ENCODE assay signal across 8 cellular contexts in genomic region chr19:13102416-13102665, GRCh38. TPM values are rescaled to one million over a fixed set of nuclear protein-coding genes. Genes with fewer than 3 reads are reported as not detected.
DNase-seq lines count a peak whose midpoint lies in the region; ATAC-seq and TF ChIP-seq lines count a peak whose summit lies in the region.
"Had no signal": no experiment of that assay in that cellular context is flagged by ENCODE, and none has a peak within 500 bp of the region (broad histone marks: within the 10 kb centered on the region; RNA-seq: fewer than 3 reads in every experiment).

No MANE protein-coding gene starts in this region.

- H3K9ac ChIP-seq in iPS-20b (ENCODE audit: low read depth, low read length) (no peak overlapping the region), stomach smooth muscle (ENCODE audit: low read length in 2 of 2) (peak overlapping the region in 1 of 2 donors; percentile 48)

- H3K36me3 ChIP-seq in GM23338 (ENCODE audit: insufficient read depth), result no peaks in the 10 kb centered on the region
- peaks cover 7% of the 10 kb centered on the region; the same call in 1 of the 2 replicates for H3K36me3 ChIP-seq in iPS-20b (ENCODE audit: insufficient read depth, low read depth, low read length)
- H3K36me3 ChIP-seq in stomach smooth muscle (ENCODE audit: control insufficient read depth in 2 of 2, insufficient read depth in 2 of 2, low read length in 2 of 2), result peaks cover 0 to 2% of the 10 kb centered on the region in 2 donors

- peaks cover 21% of the 10 kb centered on the region for H3F3A ChIP-seq in GM23338 (replicated peaks; ENCODE audit: low read depth)

- H3K27ac ChIP-seq in GM23338 (ENCODE audit: low read depth), result no peak overlapping the region
- H3K27ac ChIP-seq in iPS-20b (ENCODE audit: low read length), result no peak overlapping the region
- H3K27ac ChIP-seq in stomach smooth muscle (ENCODE audit: low read length), result peak overlapping the region; percentile 37

- H3K9me3 Mint-ChIP-seq in GM23338, result no peaks in the 10 kb centered on the region
- H3K9me3 Mint-ChIP-seq in activated CD4-positive, alpha-beta memory T cell treated with anti-CD3 and anti-CD28 coated beads, Interleukin-2, amount 10 ng/mL, durations not matched to agents 7 days and 5 days, result peaks cover 4% of the 10 kb centered on the region

- H3K27me3 ChIP-seq in GM23338 (ENCODE audit: insufficient read depth) (peaks cover 54% of the 10 kb centered on the region), iPS-20b (ENCODE audit: insufficient read depth, low read length) (peaks cover 62% of the 10 kb centered on the region), stomach smooth muscle (ENCODE audit: control insufficient read depth in 1 of 2, insufficient read depth in 2 of 2, low read length in 2 of 2) (peaks cover 2 to 8% of the 10 kb centered on the region in 2 donors)

- peak overlapping the region; percentile 83 for H3K4me2 ChIP-seq in GM23338

- no peaks in the 10 kb centered on the region for H3K9me2 ChIP-seq in GM23338 (ENCODE audit: insufficient read depth)

- H3K27me3 Mint-ChIP-seq in GM23338 (ENCODE audit: insufficient read depth, low read depth, poor library complexity), result peaks cover 47% of the 10 kb centered on the region
- H3K27me3 Mint-ChIP-seq in activated CD4-positive, alpha-beta memory T cell treated with anti-CD3 and anti-CD28 coated beads, Interleukin-2, amount 10 ng/mL, durations not matched to agents 7 days and 5 days, result peaks cover 11% of the 10 kb centered on the region

- H2AFZ ChIP-seq in GM23338, result peak overlapping the region; percentile 69

- ATAC-seq in GM23338, result peak; percentile 10

- peaks cover 3% of the 10 kb centered on the region for H3K36me3 Mint-ChIP-seq in GM23338 (ENCODE audit: low read depth)
- H3K36me3 Mint-ChIP-seq in activated CD4-positive, alpha-beta memory T cell treated with anti-CD3 and anti-CD28 coated beads, Interleukin-2, amount 10 ng/mL, durations not matched to agents 7 days and 5 days (ENCODE audit: low read depth), result peaks cover 11% of the 10 kb centered on the region

- CTCF ChIA-PET in activated CD4-positive, alpha-beta memory T cell treated with anti-CD3 and anti-CD28 coated beads, Interleukin-2, amount 10 ng/mL, durations not matched to agents 7 days and 5 days (lab: Charles Lee), result no interaction called here

- no peak for TF ChIP-seq CTCF in GM23338 (conservative IDR thresholded peaks at IDR 0.05; ENCODE audit: low read depth in 2 of 2)

- H3K9me3 ChIP-seq in iPS-20b (ENCODE audit: insufficient read depth, low read depth, low read length), result no peaks in the 10 kb centered on the region
- H3K9me3 ChIP-seq in stomach smooth muscle (ENCODE audit: control insufficient read depth in 2 of 2, low read length in 2 of 2), result no peaks in the 10 kb centered on the region

- POLR2A ChIA-PET in activated CD4-positive, alpha-beta memory T cell treated with anti-CD3 and anti-CD28 coated beads, Interleukin-2, amount 10 ng/mL, durations not matched to agents 7 days and 5 days (lab: Charles Lee), result interaction anchor here (1.0 kb wide), 1 partner anchor 50 kb away, joined by 5 read pairs; no protein-coding TSS in a partner anchor

- H3K79me2 ChIP-seq in GM23338 (replicated peaks; ENCODE audit: insufficient read depth), result no peaks in the 10 kb centered on the region

- H3K4me1 ChIP-seq in GM23338 (ENCODE audit: insufficient read depth) (peaks cover 25% of the 10 kb centered on the region), iPS-20b (ENCODE audit: insufficient read depth, low read length) (no peaks in the 10 kb centered on the region), stomach smooth muscle (ENCODE audit: control insufficient read depth, insufficient read depth, low read length) (peaks cover 36% of the 10 kb centered on the region)

- H4K20me1 ChIP-seq in GM23338 (replicated peaks; ENCODE audit: insufficient read depth), result peaks cover 5% of the 10 kb centered on the region; the same call in 1 of the 2 replicates

- no peak for DNase-seq in GM23338 (ENCODE audit: low spot score)
- no peak for DNase-seq in activated CD4-positive, alpha-beta memory T cell treated with anti-CD3 and anti-CD28 coated beads, Interleukin-2, amount 10 ng/mL, durations not matched to agents 7 days and 5 days
- DNase-seq in ecto neural progenitor cell (ENCODE audit: low spot score), result no peak
- no peak for DNase-seq in A172 (ENCODE audit: low spot score)
- DNase-seq in cortex of kidney (lab: John Stamatoyannopoulos, UW), result no peak
- DNase-seq: kidney glomerular epithelial cell had no signal

- H3K4me3 Mint-ChIP-seq in GM23338, result peak overlapping the region; percentile 23; the same call in 1 of the 3 replicates
- H3K4me3 Mint-ChIP-seq in activated CD4-positive, alpha-beta memory T cell treated with anti-CD3 and anti-CD28 coated beads, Interleukin-2, amount 10 ng/mL, durations not matched to agents 7 days and 5 days, result peak overlapping the region; percentile 63

- H3K4me1 Mint-ChIP-seq in GM23338, result peaks cover 9% of the 10 kb centered on the region; the same call in 2 of the 3 replicates
- peaks cover 57% of the 10 kb centered on the region for H3K4me1 Mint-ChIP-seq in activated CD4-positive, alpha-beta memory T cell treated with anti-CD3 and anti-CD28 coated beads, Interleukin-2, amount 10 ng/mL, durations not matched to agents 7 days and 5 days

- H3K4me3 ChIP-seq in GM23338, result peak overlapping the region; percentile 56
- H3K4me3 ChIP-seq in iPS-20b (ENCODE audit: low read length), result peak overlapping the region; percentile 55; the same call in 1 of the 2 replicates
- H3K4me3 ChIP-seq in stomach smooth muscle (ENCODE audit: low read length in 2 of 2), result peak overlapping the region; percentile 60 to 70

- H3K27ac Mint-ChIP-seq in GM23338, result no peak overlapping the region
- no peak overlapping the region for H3K27ac Mint-ChIP-seq in activated CD4-positive, alpha-beta memory T cell treated with anti-CD3 and anti-CD28 coated beads, Interleukin-2, amount 10 ng/mL, durations not matched to agents 7 days and 5 days

TF ChIP-seq in GM23338, 12 proteins besides CTCF, POLR2A, EP300 and RAD21 (continues in another document):
- no peak for TF ChIP-seq ZNF331 (CRISPR knock-in tag; IDR thresholded peaks at IDR 0.05; ENCODE audit: low read depth)
- no peak for TF ChIP-seq REST (IDR thresholded peaks at IDR 0.05; ENCODE audit: unreplicated experiment)

RNA-seq across cellular contexts. Expression of gene LYL1, which starts 0.3 kb away (rescaled TPM):
- 0.47 and 2.2 TPM in 2 replicates for total RNA-seq in GM23338 (2014; rRNA removed; shearing (Covaris generic))
- 0.77 and 1.2 TPM in 2 replicates for polyA plus RNA-seq in GM23338 (2016; fragmentation: Nextera tagmentation; extraction: Ambion mirVana)
- 1 to 10 TPM; 5.7 to 6.2 TPM for total RNA-seq in activated CD4-positive, alpha-beta memory T cell treated with anti-CD3 and anti-CD28 coated beads, Interleukin-2, amount 10 ng/mL, durations not matched to agents 7 days and 5 days
- total RNA-seq in A172 (2014; rRNA removed; shearing (Covaris generic)), result not detected in 2 replicates

RNA-seq across cellular contexts. Expression of gene TRMT1, which starts 14.2 kb away (rescaled TPM):
- total RNA-seq in GM23338 (2014; rRNA removed; shearing (Covaris generic)), result 76.4 and 88.6 TPM in 2 replicates
- polyA plus RNA-seq in GM23338 (2016; fragmentation: Nextera tagmentation; extraction: Ambion mirVana), result 90.1 and 92.6 TPM in 2 replicates
- 10 to 100 TPM; 29.4 to 29.7 TPM for total RNA-seq in activated CD4-positive, alpha-beta memory T cell treated with anti-CD3 and anti-CD28 coated beads, Interleukin-2, amount 10 ng/mL, durations not matched to agents 7 days and 5 days
- total RNA-seq in A172 (2014; rRNA removed; shearing (Covaris generic)), result 46.7 and 49.1 TPM in 2 replicates

RNA-seq across cellular contexts. Expression of gene NACC1, which starts 15.7 kb away (rescaled TPM):
- 203 and 260 TPM in 2 replicates for total RNA-seq in GM23338 (2014; rRNA removed; shearing (Covaris generic))
- polyA plus RNA-seq in GM23338 (2016; fragmentation: Nextera tagmentation; extraction: Ambion mirVana), result 12.4 and 16.1 TPM in 2 replicates
- 10 to 100 TPM; 74.5 to 82.2 TPM for total RNA-seq in activated CD4-positive, alpha-beta memory T cell treated with anti-CD3 and anti-CD28 coated beads, Interleukin-2, amount 10 ng/mL, durations not matched to agents 7 days and 5 days
- total RNA-seq in A172 (2014; rRNA removed; shearing (Covaris generic)), result 85.9 and 101 TPM in 2 replicates

RNA-seq across cellular contexts. Expression of gene STX10, which starts 47.8 kb away (rescaled TPM):
- 55.9 and 58.3 TPM in 2 replicates for total RNA-seq in GM23338 (2014; rRNA removed; shearing (Covaris generic))
- polyA plus RNA-seq in GM23338 (2016; fragmentation: Nextera tagmentation; extraction: Ambion mirVana), result 42.8 and 44.0 TPM in 2 replicates
- 10 to 100 TPM; 69.0 to 72.2 TPM for total RNA-seq in activated CD4-positive, alpha-beta memory T cell treated with anti-CD3 and anti-CD28 coated beads, Interleukin-2, amount 10 ng/mL, durations not matched to agents 7 days and 5 days
- 129 and 147 TPM in 2 replicates for total RNA-seq in A172 (2014; rRNA removed; shearing (Covaris generic))

RNA-seq across cellular contexts. Expression of gene IER2, which starts 47.9 kb away (rescaled TPM):
- total RNA-seq in GM23338 (2014; rRNA removed; shearing (Covaris generic)), result 99.1 and 124 TPM in 2 replicates
- 191 and 200 TPM in 2 replicates for polyA plus RNA-seq in GM23338 (2016; fragmentation: Nextera tagmentation; extraction: Ambion mirVana)
- total RNA-seq in activated CD4-positive, alpha-beta memory T cell treated with anti-CD3 and anti-CD28 coated beads, Interleukin-2, amount 10 ng/mL, durations not matched to agents 7 days and 5 days, result 100 to 1,000 TPM; 231 to 234 TPM
- 37.3 and 61.1 TPM in 2 replicates for total RNA-seq in A172 (2014; rRNA removed; shearing (Covaris generic))
